In the genomic region with DNA sequence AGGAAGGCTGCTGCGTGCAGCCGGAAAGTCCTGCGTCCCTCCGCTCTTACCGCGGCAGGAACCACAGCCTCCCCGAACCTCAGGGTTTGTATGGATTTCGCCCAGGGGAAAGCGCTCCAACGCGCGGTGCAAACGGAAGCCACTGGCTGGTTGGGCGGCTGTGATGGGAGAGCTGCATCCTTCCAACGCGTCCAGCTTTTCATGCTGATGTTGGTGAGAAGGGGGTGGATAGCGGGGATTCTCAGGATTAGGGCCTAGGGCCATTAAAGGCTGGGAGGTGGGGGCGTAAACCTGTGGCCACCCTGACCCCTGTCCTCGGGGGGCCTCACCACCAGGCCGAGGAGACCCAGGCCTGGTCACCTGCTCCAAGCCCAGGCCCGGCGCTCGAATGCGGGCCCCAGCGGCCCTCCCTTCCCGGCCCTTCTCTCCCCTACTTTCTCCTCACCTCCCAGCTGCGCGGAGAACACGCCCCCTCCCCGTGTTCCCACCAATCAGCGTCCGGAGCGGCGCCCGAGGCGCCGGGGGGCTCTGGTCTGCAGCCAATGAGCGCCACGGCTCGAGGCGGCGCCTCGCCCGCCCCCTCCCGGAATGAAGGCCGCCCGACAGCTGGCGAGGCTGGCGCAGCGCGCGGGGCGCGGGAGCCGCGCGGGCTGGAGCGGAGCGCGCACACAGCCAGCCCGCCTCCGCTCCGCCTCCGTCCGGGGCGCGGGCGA, we compare ENCODE assay signal across 8 cellular contexts. TPM values are rescaled to one million over a fixed set of nuclear protein-coding genes. Genes with fewer than 3 reads are reported as not detected.
DNase-seq lines count a peak whose midpoint lies in the region; ATAC-seq lines count a peak whose summit lies in the region.

No MANE protein-coding gene starts in this region.

- peak; percentile 54 for ATAC-seq in HG03039 (IDR thresholded peaks at IDR 0.05; ENCODE audit: unreplicated experiment)

- DNase-seq in SIG-M5 treated with dmso at 0.1 percent for 504 hours (lab: John Stamatoyannopoulos, UW; ENCODE audit: unreplicated experiment) (peak; percentile 76), SIG-M5 (lab: John Stamatoyannopoulos, UW) (no peak), NCI-H2196 (lab: John Stamatoyannopoulos, UW; ENCODE audit: unreplicated experiment) (peak; percentile 84), cerebellum (ENCODE audit: low spot score) (peak; percentile 79), kidney glomerular epithelial cell (lab: John Stamatoyannopoulos, UW) (peak; percentile 59)
- peak; percentile 62 to 64 for DNase-seq in activated CD4-positive, alpha-beta T cell treated with anti-CD3 and anti-CD28 coated beads for 24 hours (ENCODE audit: low read depth in 2 of 2)
- DNase-seq in stimulated activated CD4-positive, alpha-beta T cell treated with anti-CD3 and anti-CD28 coated beads, Interleukin-15, amount 100 ng/mL, for 1 hour (ENCODE audit: low read depth in 1 of 2, low spot score in 1 of 2) = peak; percentile 60 to 69

RNA-seq across cellular contexts. Expression of gene NANOS1, which starts 0.5 kb away (rescaled TPM):
- 7.8 TPM for total RNA-seq in cerebellum

RNA-seq across cellular contexts. Expression of gene EIF3A, which starts 51.6 kb away (rescaled TPM):
- 62.1 TPM for total RNA-seq in cerebellum
